In the genomic region with DNA sequence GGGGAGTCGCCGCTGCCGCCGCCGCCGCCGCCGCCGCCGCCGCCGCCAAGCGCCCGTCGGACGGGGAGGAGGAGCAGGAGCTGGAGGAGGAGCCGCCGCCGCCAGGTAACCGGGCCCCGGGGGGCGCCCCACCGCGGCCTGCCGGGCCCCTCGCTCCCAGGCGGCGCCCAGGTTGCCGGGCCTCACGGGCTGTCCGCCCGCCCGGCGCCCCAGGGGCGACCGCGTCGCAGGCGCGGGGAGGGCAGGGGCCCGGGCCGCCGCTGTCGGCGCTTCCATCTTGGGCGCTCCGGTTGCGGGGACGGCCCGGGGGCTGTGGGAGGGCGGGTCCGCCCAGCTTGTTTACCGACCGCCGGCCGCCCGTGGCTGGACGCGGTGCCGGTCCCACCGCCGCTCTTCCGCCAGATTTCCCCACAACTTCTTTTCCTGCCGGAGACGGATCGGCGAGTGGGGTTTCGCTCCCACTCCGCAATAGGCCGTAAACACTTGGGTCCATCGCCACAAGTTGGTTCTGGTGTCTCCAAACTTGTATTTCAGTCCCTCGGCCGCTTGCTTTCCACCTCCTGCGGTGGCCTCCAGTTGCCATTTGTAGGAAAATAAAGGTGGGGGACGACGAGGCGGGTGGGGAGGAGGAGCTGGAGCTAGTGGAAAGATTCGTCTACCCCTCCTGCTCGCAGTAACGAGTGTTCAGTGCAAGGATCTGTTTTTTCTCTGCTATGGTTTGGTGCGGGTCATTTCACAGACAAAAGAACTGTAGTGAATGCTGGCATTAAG, we compare ENCODE assay signal across 8 cellular contexts. TPM values are rescaled to one million over a fixed set of nuclear protein-coding genes. Genes with fewer than 3 reads are reported as not detected.
DNase-seq lines count a peak whose midpoint lies in the region; ATAC-seq, FAIRE-seq and TF ChIP-seq lines count a peak whose summit lies in the region.

No MANE protein-coding gene starts in this region.

- peaks cover 27% of the 10 kb centered on the region for H4K20me1 ChIP-seq in OCI-LY3 (ENCODE audit: insufficient read depth, low read length)

- peaks cover 7% of the 10 kb centered on the region for H3K36me3 Mint-ChIP-seq in activated naive CD4-positive, alpha-beta T cell treated with anti-CD3 and anti-CD28 coated beads, Interleukin-2, amount 10 ng/mL, durations not matched to agents 7 days and 5 days
- H3K36me3 Mint-ChIP-seq in osteocyte (ENCODE audit: unreplicated experiment), result no peaks in the 10 kb centered on the region

- peak overlapping the region; percentile 77 for H3K4me2 ChIP-seq in OCI-LY3 (ENCODE audit: low read length)

- no peaks in the 10 kb centered on the region for H3K9me3 Mint-ChIP-seq in activated naive CD4-positive, alpha-beta T cell treated with anti-CD3 and anti-CD28 coated beads, Interleukin-2, amount 10 ng/mL, durations not matched to agents 7 days and 5 days
- H3K9me3 Mint-ChIP-seq in osteocyte (ENCODE audit: unreplicated experiment), result no peaks in the 10 kb centered on the region

- H3K4me1 Mint-ChIP-seq in activated naive CD4-positive, alpha-beta T cell treated with anti-CD3 and anti-CD28 coated beads, Interleukin-2, amount 10 ng/mL, durations not matched to agents 7 days and 5 days, result peaks cover 30% of the 10 kb centered on the region
- H3K4me1 Mint-ChIP-seq in osteocyte (ENCODE audit: unreplicated experiment), result peaks cover 31% of the 10 kb centered on the region

- peak; percentile 24 for FAIRE-seq in GM12892 (lab: Jason Lieb, UNC)

- H3K27me3 Mint-ChIP-seq in activated naive CD4-positive, alpha-beta T cell treated with anti-CD3 and anti-CD28 coated beads, Interleukin-2, amount 10 ng/mL, durations not matched to agents 7 days and 5 days, result peaks cover 13% of the 10 kb centered on the region
- no peaks in the 10 kb centered on the region for H3K27me3 Mint-ChIP-seq in osteocyte (ENCODE audit: unreplicated experiment)

- peak; percentile 37 for DNase-seq in GM12892 (ENCODE audit: insufficient read length)
- DNase-seq in activated naive CD4-positive, alpha-beta T cell treated with anti-CD3 and anti-CD28 coated beads, Interleukin-2, amount 10 ng/mL, durations not matched to agents 7 days and 5 days, result peak; percentile 55
- DNase-seq in globus pallidus (ENCODE audit: low spot score), result peak; percentile 47
- DNase-seq in osteocyte (ENCODE audit: extremely low spot score, unreplicated experiment), result no peak
- DNase-seq in aorta, result peak; percentile 64 to 81

- peak overlapping the region; percentile 97 for H3K27ac Mint-ChIP-seq in activated naive CD4-positive, alpha-beta T cell treated with anti-CD3 and anti-CD28 coated beads, Interleukin-2, amount 10 ng/mL, durations not matched to agents 7 days and 5 days
- peak overlapping the region; percentile 94 for H3K27ac Mint-ChIP-seq in osteocyte (ENCODE audit: unreplicated experiment)

- peaks cover 60% of the 10 kb centered on the region for H3K79me2 ChIP-seq in OCI-LY3 (ENCODE audit: low read length)

- no peak for TF ChIP-seq CTCF in 22Rv1 (IDR thresholded peaks at IDR 0.05)
- no peak for TF ChIP-seq CTCF in OCI-LY3 (IDR thresholded peaks at IDR 0.05; ENCODE audit: low read depth, low read length)
- no peak for TF ChIP-seq CTCF in osteocyte (IDR thresholded peaks at IDR 0.05)

- H3K4me1 ChIP-seq in OCI-LY3 (ENCODE audit: low read length) (peaks cover 14% of the 10 kb centered on the region), aorta (ENCODE audit: control insufficient read depth in 1 of 2, insufficient read depth in 2 of 2, low read length in 2 of 2) (peaks cover 2 to 8% of the 10 kb centered on the region in 2 donors)

- CTCF ChIA-PET in activated naive CD4-positive, alpha-beta T cell treated with anti-CD3 and anti-CD28 coated beads, Interleukin-2, amount 10 ng/mL, durations not matched to agents 7 days and 5 days (lab: Charles Lee), result no interaction called here

- H3K4me3 ChIP-seq in OCI-LY3 (ENCODE audit: low read length), result peak overlapping the region; percentile 98
- H3K4me3 ChIP-seq in aorta (ENCODE audit: low read length in 2 of 2), result peak overlapping the region; percentile 92 to 94

- peak overlapping the region; percentile 87 for H3K9ac ChIP-seq in OCI-LY3 (ENCODE audit: low read length)

- TF ChIP-seq POLR2A in GM12892 (IDR thresholded peaks at IDR 0.05; ENCODE audit: low read depth, low read length), result no peak

- H3K9me3 ChIP-seq in OCI-LY3 (ENCODE audit: insufficient read depth, low read length) (no peaks in the 10 kb centered on the region), aorta (ENCODE audit: control insufficient read depth, low read length) (no peaks in the 10 kb centered on the region)

- intact Hi-C loops in aorta (cut with DNase I), result loop anchor here (2.0 to 5.0 kb wide), 4 partner anchors 53 to 245 kb away; partner anchors contain the start of gene CTBP2 (in 1 of the 2)

- H3K27ac ChIP-seq in 22Rv1, result peak overlapping the region; percentile 93
- peak overlapping the region; percentile 66 for H3K27ac ChIP-seq in OCI-LY3 (ENCODE audit: low read length)
- H3K27ac ChIP-seq in aorta (ENCODE audit: low read depth in 1 of 2, low read length in 2 of 2), result peak overlapping the region; percentile 83 to 99

- peak overlapping the region; percentile 93 for H3K4me3 Mint-ChIP-seq in activated naive CD4-positive, alpha-beta T cell treated with anti-CD3 and anti-CD28 coated beads, Interleukin-2, amount 10 ng/mL, durations not matched to agents 7 days and 5 days
- H3K4me3 Mint-ChIP-seq in osteocyte (ENCODE audit: unreplicated experiment), result peak overlapping the region; percentile 86

- WGBS in aorta, 2 donors, result 0 to 1% methylated on average over 23 to 81 of the region's 81 CpGs

- no peaks in the 10 kb centered on the region for H3K27me3 ChIP-seq in OCI-LY3 (ENCODE audit: low read depth, low read length)
- no peaks in the 10 kb centered on the region for H3K27me3 ChIP-seq in aorta (ENCODE audit: control insufficient read depth in 1 of 2, insufficient read depth in 2 of 2, low read length in 1 of 2)

- H2AFZ ChIP-seq in OCI-LY3 (ENCODE audit: low read depth, low read length), result no peak overlapping the region

- H3K36me3 ChIP-seq in OCI-LY3 (replicated peaks; ENCODE audit: low read depth, low read length) (no peaks in the 10 kb centered on the region), aorta (ENCODE audit: control insufficient read depth in 1 of 2, insufficient read depth in 2 of 2, low read length in 1 of 2) (no peaks in the 10 kb centered on the region)

- ATAC-seq in HG02973 (IDR thresholded peaks at IDR 0.05; ENCODE audit: unreplicated experiment) (peak; percentile 8), aorta (ENCODE audit: low FRiP score) (peak; percentile 59)

RNA-seq across cellular contexts. Expression of gene ZRANB1, which starts 24.6 kb away (rescaled TPM):
- 8.4 TPM for polyA plus RNA-seq in GM12892 (2012; ENCODE audit: missing spikeins)
- 26.4 and 26.8 TPM in 2 replicates for total RNA-seq in osteocyte
- 10 to 100 TPM; 27.6 to 32.4 TPM for total RNA-seq in aorta
- 10 to 100 TPM; 14.8 to 16.5 TPM for polyA plus RNA-seq in aorta
